34 cellular contexts compared by ENCODE assay signal in the genomic region with DNA sequence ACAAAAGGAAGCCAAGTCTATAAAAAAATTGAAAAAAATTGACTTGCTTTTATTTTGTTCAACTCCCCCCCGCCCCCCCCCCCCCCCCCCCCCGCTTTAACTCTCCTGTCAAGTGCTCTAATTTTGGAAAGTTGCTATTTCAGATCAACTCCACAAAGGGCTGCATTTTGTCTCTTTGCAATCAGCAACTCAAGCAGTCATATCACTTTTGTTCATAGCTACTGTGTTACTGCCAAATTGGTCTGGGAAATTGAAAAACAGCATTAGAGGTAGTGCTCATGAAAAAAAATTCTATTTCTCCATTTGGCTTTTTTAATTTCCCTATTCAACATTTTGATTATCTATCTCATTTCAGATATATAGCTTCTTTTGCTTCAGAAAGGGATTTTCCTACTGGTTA.
"Had no signal": no experiment of that assay in that cellular context is flagged by ENCODE, and none has a peak within 500 bp of the region (broad histone marks: within the 10 kb centered on the region; RNA-seq: fewer than 3 reads in every experiment).

No MANE protein-coding gene starts in this region.

- H3K27ac ChIP-seq: adrenal gland, body of pancreas, brain microvascular endothelial cell, breast epithelium, VCaP had no signal

- DNase-seq: activated B cell treated with CpG ODN at 0.5 μM for 24 hours; activated CD4-positive, alpha-beta memory T cell treated with anti-CD3 and anti-CD28 coated beads for 36 hours; activated CD4-positive, alpha-beta T cell treated with anti-CD3 and anti-CD28 coated beads for 4 hours; activated CD4-positive, alpha-beta T cell treated with anti-CD3 and anti-CD28 coated beads, Interleukin-2, amount 10 ng/mL, durations not matched to agents 24 days and 14 days; activated CD4-positive, alpha-beta T cell treated with anti-CD3 and anti-CD28 coated beads, Interleukin-2, amount 50 U/mL, for 1 hour; activated CD4-positive, alpha-beta T cell treated with anti-CD3 and anti-CD28 coated beads, Interleukin-2, amount 50 U/mL, for 4 hours; activated CD4-positive, CD25-positive, alpha-beta regulatory T cell treated with anti-CD3 and anti-CD28 coated beads, Interleukin-2, amount 50 U/mL, for 72 hours; activated CD8-positive, alpha-beta memory T cell treated with anti-CD3 and anti-CD28 coated beads, Interleukin-2, amount 50 U/mL, for 4 hours; activated CD8-positive, alpha-beta T cell treated with anti-CD3 and anti-CD28 coated beads for 36 hours; activated effector memory CD4-positive, alpha-beta T cell treated with anti-CD3 and anti-CD28 coated beads, Interleukin-2, amount 50 U/mL, for 16 hours; activated gamma-delta T cell treated with Interleukin-2 at 50 U/mL for 16 hours; activated naive CD4-positive, alpha-beta T cell; activated naive CD4-positive, alpha-beta T cell treated with anti-CD3 and anti-CD28 coated beads for 36 hours; activated naive CD4-positive, alpha-beta T cell treated with anti-CD3 and anti-CD28 coated beads, Interleukin-2, amount 50 U/mL, for 16 hours; activated naive CD8-positive, alpha-beta T cell treated with anti-CD3 and anti-CD28 coated beads for 36 hours; activated T-cell treated with anti-CD3 and anti-CD28 coated beads for 4 hours; activated T-cell treated with anti-CD3 and anti-CD28 coated beads, Interleukin-2, amount 50 U/mL, for 1 hour; activated T-cell treated with anti-CD3 and anti-CD28 coated beads, Interleukin-2, amount 50 U/mL, for 4 hours; activated T-cell treated with anti-CD3 and anti-CD28 coated beads, Interleukin-2, amount 50 U/mL, for 72 hours; adrenal gland; amniotic stem cell; aorta; body of pancreas; brain microvascular endothelial cell; central memory CD4-positive, alpha-beta T cell; T-helper 1 cell; T-helper 2 cell; T-helper 9 cell had no signal

- H3K27me3 ChIP-seq: adrenal gland, body of pancreas, brain microvascular endothelial cell, breast epithelium had no signal

- FAIRE-seq: astrocyte, TTC549 had no signal

- H3K9me3 ChIP-seq: adrenal gland, breast epithelium had no signal

- H3K4me1 ChIP-seq: adrenal gland, body of pancreas, breast epithelium had no signal

- H3K36me3 ChIP-seq: adrenal gland, brain microvascular endothelial cell, breast epithelium had no signal

- ATAC-seq: activated CD8-positive, alpha-beta T cell treated with anti-CD3 and anti-CD28 coated beads for 36 hours; activated naive CD4-positive, alpha-beta T cell treated with anti-CD3 and anti-CD28 coated beads, Interleukin-2, amount 50 U/mL, for 72 hours; activated T-cell treated with anti-CD3 and anti-CD28 coated beads, Interleukin-2, amount 50 U/mL, for 4 hours; activated T-cell treated with anti-CD3 and anti-CD28 coated beads, Interleukin-2, amount 50 U/mL, for 72 hours; activated T-helper 17 cell treated with anti-CD3 and anti-CD28 coated beads, Interleukin-2, amount 50 U/mL, for 72 hours; body of pancreas had no signal

- H3K4me3 ChIP-seq: adrenal gland, body of pancreas, breast epithelium had no signal
